16 cellular contexts compared by ENCODE assay signal in the genomic region with DNA sequence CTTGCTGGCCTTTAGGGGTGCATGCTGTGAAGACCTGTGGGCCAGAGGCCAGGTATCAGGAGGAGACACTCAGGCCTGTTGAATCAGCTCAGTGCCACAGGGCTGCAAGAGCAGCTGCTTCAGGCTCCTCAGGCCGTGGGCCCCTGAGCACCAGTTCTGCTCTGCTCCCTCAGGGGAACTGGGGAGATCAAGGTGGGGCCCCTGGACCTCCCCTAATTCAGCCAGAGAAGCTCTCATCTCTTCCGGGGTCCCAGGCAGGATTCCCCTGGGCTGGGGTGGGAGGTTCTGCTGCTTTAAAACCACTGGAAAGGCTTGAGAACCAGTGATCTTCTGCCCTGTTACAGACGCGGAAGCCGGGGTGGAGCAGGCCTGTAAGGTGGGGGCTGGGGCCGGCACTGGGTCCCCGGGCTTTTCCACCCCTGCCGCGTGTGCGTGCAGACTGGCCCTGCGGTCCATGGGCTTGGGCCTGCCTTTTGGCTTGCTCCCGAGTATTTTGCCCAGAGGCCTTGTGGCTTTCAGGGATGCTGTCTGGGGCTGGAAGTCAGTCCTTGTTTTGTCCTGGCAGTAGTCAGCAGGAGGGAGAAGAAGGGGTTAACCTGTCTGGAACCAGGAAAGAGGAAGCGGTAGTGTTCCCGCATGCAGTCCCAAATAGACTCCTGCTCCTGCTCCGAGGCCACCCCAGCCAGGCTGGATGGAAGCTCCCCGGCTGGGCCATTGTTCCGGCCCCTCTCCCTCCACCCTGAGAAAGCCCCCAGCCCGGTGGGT.
A peak's percentile ranks its signal among the peaks of the same experiment; 100 is the strongest.
DNase-seq lines count a peak whose midpoint lies in the region; ATAC-seq and TF ChIP-seq lines count a peak whose summit lies in the region.
"Had no signal": no experiment of that assay in that cellular context is flagged by ENCODE, and none has a peak within 500 bp of the region (broad histone marks: within the 10 kb centered on the region; RNA-seq: fewer than 3 reads in every experiment).

No MANE protein-coding gene starts in this region.

- H3K9me3 ChIP-seq in BLaER1, result no peaks in the 10 kb centered on the region
- H3K9me3 ChIP-seq in CD8-positive, alpha-beta T cell (ENCODE audit: low read length), result no peaks in the 10 kb centered on the region
- no peaks in the 10 kb centered on the region for H3K9me3 ChIP-seq in CD4-positive, alpha-beta memory T cell (ENCODE audit: control insufficient read depth in 1 of 2, low read length in 2 of 2)
- H3K9me3 ChIP-seq: esophagus muscularis mucosa, upper lobe of left lung had no signal

- H3K9me3 Mint-ChIP-seq in CD8-positive, alpha-beta T cell, result no peaks in the 10 kb centered on the region
- no peaks in the 10 kb centered on the region for H3K9me3 Mint-ChIP-seq in CD4-positive, alpha-beta memory T cell
- H3K9me3 Mint-ChIP-seq: activated naive CD8-positive, alpha-beta T cell treated with anti-CD3 and anti-CD28 coated beads, Interleukin-2, amount 10 ng/mL, durations not matched to agents 7 days and 5 days; mesothelial cell of epicardium had no signal

- H3K4me3 ChIP-seq in BLaER1, result peak overlapping the region; percentile 37
- H3K4me3 ChIP-seq in brain microvascular endothelial cell (ENCODE audit: low read depth, low read length), result no peak overlapping the region
- H3K4me3 ChIP-seq in CD8-positive, alpha-beta T cell (ENCODE audit: low read depth, low read length), result no peak overlapping the region
- H3K4me3 ChIP-seq in CD4-positive, alpha-beta memory T cell (ENCODE audit: low read length in 2 of 2), result no peak overlapping the region
- H3K4me3 ChIP-seq: esophagus muscularis mucosa, upper lobe of left lung had no signal

- no peaks in the 10 kb centered on the region for H3K36me3 ChIP-seq in BLaER1
- no peaks in the 10 kb centered on the region for H3K36me3 ChIP-seq in brain microvascular endothelial cell (replicated peaks)
- no peaks in the 10 kb centered on the region for H3K36me3 ChIP-seq in CD8-positive, alpha-beta T cell (ENCODE audit: insufficient read depth, low read length)
- no peaks in the 10 kb centered on the region for H3K36me3 ChIP-seq in CD4-positive, alpha-beta memory T cell (ENCODE audit: insufficient read depth, low read length)
- H3K36me3 ChIP-seq: esophagus muscularis mucosa, upper lobe of left lung had no signal

- no peaks in the 10 kb centered on the region for H3K27me3 Mint-ChIP-seq in CD8-positive, alpha-beta T cell (ENCODE audit: low read depth)
- no peaks in the 10 kb centered on the region for H3K27me3 Mint-ChIP-seq in CD4-positive, alpha-beta memory T cell
- H3K27me3 Mint-ChIP-seq: activated naive CD8-positive, alpha-beta T cell treated with anti-CD3 and anti-CD28 coated beads, Interleukin-2, amount 10 ng/mL, durations not matched to agents 7 days and 5 days had no signal

- in situ Hi-C loops in brain microvascular endothelial cell (cut with HindIII; ENCODE audit: low pct_ligation_motif_present, low sequenced_read_pairs), result no loop called here

- no peaks in the 10 kb centered on the region for H3K36me3 Mint-ChIP-seq in CD8-positive, alpha-beta T cell
- H3K36me3 Mint-ChIP-seq in CD4-positive, alpha-beta memory T cell, result no peaks in the 10 kb centered on the region
- H3K36me3 Mint-ChIP-seq: activated naive CD8-positive, alpha-beta T cell treated with anti-CD3 and anti-CD28 coated beads, Interleukin-2, amount 10 ng/mL, durations not matched to agents 7 days and 5 days; mesothelial cell of epicardium had no signal

- H3K4me1 ChIP-seq in BLaER1, result peaks cover 90% of the 10 kb centered on the region
- H3K4me1 ChIP-seq in CD8-positive, alpha-beta T cell (ENCODE audit: insufficient read depth, low read length), result peaks cover 10% of the 10 kb centered on the region
- peaks cover 4% of the 10 kb centered on the region for H3K4me1 ChIP-seq in CD4-positive, alpha-beta memory T cell (ENCODE audit: insufficient read depth, low read length)
- H3K4me1 ChIP-seq: parathyroid adenoma had no signal

- H3K27ac ChIP-seq in BLaER1, result peak overlapping the region; percentile 93
- H3K27ac ChIP-seq in layer of hippocampus (ENCODE audit: low read depth, low read length), result peak overlapping the region; percentile 46
- no peak overlapping the region for H3K27ac ChIP-seq in brain microvascular endothelial cell
- H3K27ac ChIP-seq in CD8-positive, alpha-beta T cell (ENCODE audit: low read depth, low read length), result no peak overlapping the region
- no peak overlapping the region for H3K27ac ChIP-seq in CD4-positive, alpha-beta memory T cell (ENCODE audit: low read depth, low read length)
- H3K27ac ChIP-seq: parathyroid adenoma, upper lobe of left lung had no signal

- H3K4me1 Mint-ChIP-seq in CD8-positive, alpha-beta T cell (ENCODE audit: low read depth), result peaks cover 17% of the 10 kb centered on the region
- H3K4me1 Mint-ChIP-seq in CD4-positive, alpha-beta memory T cell, result no peaks in the 10 kb centered on the region

- no peak overlapping the region for H3K27ac Mint-ChIP-seq in CD8-positive, alpha-beta T cell
- no peak overlapping the region for H3K27ac Mint-ChIP-seq in CD4-positive, alpha-beta memory T cell
- H3K27ac Mint-ChIP-seq: activated naive CD8-positive, alpha-beta T cell treated with anti-CD3 and anti-CD28 coated beads, Interleukin-2, amount 10 ng/mL, durations not matched to agents 7 days and 5 days had no signal

- intact Hi-C loops in CD8-positive, alpha-beta T cell (cut with DNase I, micrococcal nuclease), result no loop called here
- intact Hi-C loops in CD4-positive, alpha-beta memory T cell (cut with micrococcal nuclease), result no loop called here

- POLR2A ChIA-PET in CD8-positive, alpha-beta T cell (lab: Charles Lee), result no interaction called here
- POLR2A ChIA-PET in CD4-positive, alpha-beta memory T cell (lab: Charles Lee; ENCODE audit: partially characterized antibody), result interaction anchor here (0.7 to 1.2 kb wide), 2 partner anchors 205 to 209 kb away, joined by 3 to 4 read pairs; no protein-coding TSS in a partner anchor

- H3K27me3 ChIP-seq in BLaER1 (no peaks in the 10 kb centered on the region), layer of hippocampus (ENCODE audit: control insufficient read depth, insufficient read depth, low read length) (no peaks in the 10 kb centered on the region), brain microvascular endothelial cell (replicated peaks) (no peaks in the 10 kb centered on the region)
- no peaks in the 10 kb centered on the region for H3K27me3 ChIP-seq in CD8-positive, alpha-beta T cell (ENCODE audit: insufficient read depth, low read length)
- H3K27me3 ChIP-seq in CD4-positive, alpha-beta memory T cell (ENCODE audit: insufficient read depth, low read length), result no peaks in the 10 kb centered on the region
- H3K27me3 ChIP-seq: esophagus muscularis mucosa, upper lobe of left lung had no signal

- H3K4me2 ChIP-seq in BLaER1, result peak overlapping the region; percentile 96

- CTCF ChIA-PET in CD8-positive, alpha-beta T cell (lab: Charles Lee), result interaction anchor here (1.2 to 10.7 kb wide), 5 partner anchors 76 to 211 kb away, joined by 3 to 140 read pairs (median 8); a partner anchor contains a TSS
- CTCF ChIA-PET in CD4-positive, alpha-beta memory T cell (lab: Charles Lee; ENCODE audit: partially characterized antibody), result interaction anchor here (1.1 to 17.6 kb wide), 3 partner anchors 92 to 211 kb away, joined by 3 to 256 read pairs (median 94); a partner anchor contains a TSS

- ATAC-seq in HG03354 (IDR thresholded peaks at IDR 0.05; ENCODE audit: poor library complexity, severe bottlenecking, unreplicated experiment), result peak; percentile 33
- ATAC-seq in GM19023 (IDR thresholded peaks at IDR 0.05; ENCODE audit: unreplicated experiment), result no peak
- no peak for ATAC-seq in CD8-positive, alpha-beta T cell

- DNase-seq in SKM-1 (lab: John Stamatoyannopoulos, UW; ENCODE audit: unreplicated experiment), result peak; percentile 50
- no peak for DNase-seq in brain microvascular endothelial cell
- no peak for DNase-seq in CD8-positive, alpha-beta T cell
- DNase-seq in CD4-positive, alpha-beta memory T cell, result no peak
- DNase-seq: activated naive CD8-positive, alpha-beta T cell treated with anti-CD3 and anti-CD28 coated beads, Interleukin-2, amount 10 ng/mL, durations not matched to agents 7 days and 5 days; DMS153; NCI-H1048; NCI-H446 treated with DMSO at 0.1 percent for 48 hours had no signal

- no peak overlapping the region for H3K4me3 Mint-ChIP-seq in CD8-positive, alpha-beta T cell
- H3K4me3 Mint-ChIP-seq in CD4-positive, alpha-beta memory T cell, result no peak overlapping the region
- H3K4me3 Mint-ChIP-seq: activated naive CD8-positive, alpha-beta T cell treated with anti-CD3 and anti-CD28 coated beads, Interleukin-2, amount 10 ng/mL, durations not matched to agents 7 days and 5 days; mesothelial cell of epicardium had no signal

- no peaks in the 10 kb centered on the region for H4K20me1 ChIP-seq in BLaER1

- H3K9ac ChIP-seq in BLaER1, result peak overlapping the region; percentile 79
- H3K9ac ChIP-seq: parathyroid adenoma had no signal

- no peak for TF ChIP-seq CTCF in brain microvascular endothelial cell (IDR thresholded peaks at IDR 0.05; ENCODE audit: low read depth, low read length, missing control alignments)
- no peak for TF ChIP-seq CTCF in CD8-positive, alpha-beta T cell (IDR thresholded peaks at IDR 0.05)

Comparison
In these comparisons a context has a peak if more than half of its experiments do, and no peak if none do; other contexts are left out.
1. H3K27ac ChIP-seq: peak in BLaER1 (single experiment) and layer of hippocampus (single experiment); none in brain microvascular endothelial cell (single experiment), CD8-positive, alpha-beta T cell (single experiment) and CD4-positive, alpha-beta memory T cell (single experiment).